In the genomic region with DNA sequence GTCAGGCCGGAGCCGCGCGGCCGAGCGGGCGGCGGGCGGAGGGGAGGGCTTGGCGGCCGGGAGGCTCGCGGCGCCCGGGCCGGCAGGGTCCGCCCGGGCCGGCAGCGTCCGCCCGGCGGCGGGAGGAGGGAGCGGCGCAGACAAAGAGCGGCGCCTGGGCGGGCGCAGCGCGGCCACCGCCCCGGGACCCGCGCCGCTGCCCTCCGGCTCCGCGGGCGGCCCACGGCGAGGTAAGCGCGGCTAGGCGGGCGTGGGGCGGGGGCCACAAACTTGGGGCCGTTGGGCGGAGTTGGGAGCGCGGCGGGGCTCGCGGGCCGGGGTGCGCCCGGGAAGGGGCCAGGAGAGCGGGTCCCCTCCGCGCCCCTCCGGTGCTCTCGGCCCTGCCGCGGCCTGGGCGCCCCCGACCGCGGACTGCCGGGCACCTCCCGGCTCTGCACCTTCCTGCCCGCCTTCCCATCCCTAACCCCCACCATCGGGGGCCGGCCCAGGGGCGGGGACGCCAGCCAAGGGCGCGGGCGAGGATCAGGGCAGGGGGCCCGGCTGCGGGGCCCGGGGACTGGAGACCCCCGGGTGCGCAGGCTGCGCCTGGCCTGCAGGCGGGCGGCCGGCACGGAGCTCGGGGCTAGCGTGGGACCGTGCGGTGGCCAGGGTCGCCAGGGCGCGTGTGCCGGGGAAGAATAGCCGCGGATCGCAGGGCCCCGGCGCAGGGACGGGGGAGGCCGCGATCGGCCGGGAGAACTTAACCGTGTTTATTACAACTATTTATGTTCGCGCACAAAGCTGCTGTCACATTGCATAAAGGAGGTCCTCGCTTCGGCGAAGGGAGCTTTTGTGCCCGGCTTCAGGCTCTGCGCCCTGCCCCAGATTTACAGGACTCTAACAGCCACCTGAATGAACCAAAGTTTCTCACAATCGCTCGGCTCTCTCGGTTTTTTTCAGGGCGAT, we compare ENCODE assay signal across 1 cellular context.
TF ChIP-seq lines count a peak whose summit lies in the region.

NCK2 (plus strand) TSS at position 4 of the 945 bp plus-strand sequence. CDS start 110,152 bp downstream, outside the sequence.

TF ChIP-seq in K562, 482 proteins besides CTCF, POLR2A, EP300 and RAD21 (continued from another document):
- no peak for TF ChIP-seq MBD2 (IDR thresholded peaks at IDR 0.05; ENCODE audit: borderline replicate concordance, low read depth)
- TF ChIP-seq TCF7L2 (IDR thresholded peaks at IDR 0.05; ENCODE audit: low read depth, low read length) = no peak
- TF ChIP-seq TAF9B (IDR thresholded peaks at IDR 0.05; ENCODE audit: partially characterized antibody) = no peak
- no peak for TF ChIP-seq OTX1 (CRISPR knock-in tag; IDR thresholded peaks at IDR 0.05)
- no peak for TF ChIP-seq KAT8 (IDR thresholded peaks at IDR 0.05; ENCODE audit: low read depth)
- no peak for TF ChIP-seq ZC3H4 (CRISPR knock-in tag; IDR thresholded peaks at IDR 0.05; ENCODE audit: borderline replicate concordance)
